Comparison of ENCODE assay signal across 8 cellular contexts in the genomic region with DNA sequence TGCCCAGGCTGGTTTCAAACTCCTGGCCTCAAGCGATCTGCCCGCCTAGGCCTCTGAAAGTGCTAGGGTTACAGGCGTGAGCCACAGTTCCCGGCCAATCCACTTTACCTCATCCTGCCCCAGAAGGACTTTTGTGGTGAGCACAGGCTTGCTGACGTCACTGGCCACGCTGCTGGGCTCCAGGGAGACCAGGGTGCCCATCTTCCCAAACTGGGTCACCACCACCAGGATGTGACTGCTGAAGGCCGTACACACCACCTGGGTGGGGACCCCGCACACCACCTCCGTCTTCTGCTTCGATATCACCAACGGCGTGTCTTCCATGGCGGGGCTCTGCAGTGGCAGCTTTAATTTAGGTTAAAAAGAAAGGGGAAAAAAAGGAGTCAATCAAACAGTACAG. TPM values are rescaled to one million over a fixed set of nuclear protein-coding genes. Genes with fewer than 3 reads are reported as not detected.
DNase-seq lines count a peak whose midpoint lies in the region; ATAC-seq and TF ChIP-seq lines count a peak whose summit lies in the region.

No MANE protein-coding gene starts in this region.

- CTCF ChIA-PET in AG04450 (lab: Charles Lee): no interaction called here

- DNase-seq in AG04450 (ENCODE audit: low read depth, low spot score): no peak
- DNase-seq in HT1080 (ENCODE audit: low read depth): peak; percentile 72
- no peak for DNase-seq in activated T-cell treated with anti-CD3 and anti-CD28 coated beads, Interleukin-2, amount 50 U/mL, for 4 hours
- no peak for DNase-seq in right atrium auricular region (ENCODE audit: low spot score)
- peak; percentile 61 for DNase-seq in stimulated activated CD8-positive, alpha-beta memory T cell treated with anti-CD3 and anti-CD28 coated beads, Interleukin-4, amount 100 ng/mL, for 48 hours
- no peak for DNase-seq in NCI-H1092 (lab: John Stamatoyannopoulos, UW)
- no peak for DNase-seq in dermis blood vessel endothelial cell

- H3K9me3 ChIP-seq in AG04450 (ENCODE audit: control insufficient read depth, insufficient read depth, low read length): no peaks in the 10 kb centered on the region; the same call in 1 of the 2 replicates
- H3K9me3 ChIP-seq in right atrium auricular region: no peaks in the 10 kb centered on the region

- H3K27me3 ChIP-seq in AG04450 (ENCODE audit: control insufficient read depth, insufficient read depth, low read length): no peaks in the 10 kb centered on the region
- no peaks in the 10 kb centered on the region for H3K27me3 ChIP-seq in right atrium auricular region

- H3K36me3 ChIP-seq in right atrium auricular region: peaks cover 14% of the 10 kb centered on the region

- peaks cover 3 to 36% of the 10 kb centered on the region in 2 donors for H3K4me1 ChIP-seq in right atrium auricular region

- peaks cover 35% of the 10 kb centered on the region for H3K4me1 Mint-ChIP-seq in activated T-cell treated with anti-CD3 and anti-CD28 coated beads, Interleukin-2, amount 50 U/mL, for 4 hours (ENCODE audit: low read depth)

- H3K36me3 Mint-ChIP-seq in activated T-cell treated with anti-CD3 and anti-CD28 coated beads, Interleukin-2, amount 50 U/mL, for 4 hours (ENCODE audit: insufficient read depth): peaks cover 3% of the 10 kb centered on the region

- POLR2A ChIA-PET in AG04450 (lab: Yijun Ruan, JAX): no interaction called here

- H3K27me3 Mint-ChIP-seq in activated T-cell treated with anti-CD3 and anti-CD28 coated beads, Interleukin-2, amount 50 U/mL, for 4 hours (ENCODE audit: low read depth): no peaks in the 10 kb centered on the region

- H3K4me3 Mint-ChIP-seq in activated T-cell treated with anti-CD3 and anti-CD28 coated beads, Interleukin-2, amount 50 U/mL, for 4 hours: peak overlapping the region; percentile 90

- H3K27ac ChIP-seq in AG04450 (ENCODE audit: low read depth, low read length) (peak overlapping the region; percentile 94), right atrium auricular region (peak overlapping the region; percentile 92 to 94)

- TF ChIP-seq CTCF in AG04450 (IDR thresholded peaks at IDR 0.05; ENCODE audit: low read depth, low read length): no peak
- no peak for TF ChIP-seq CTCF in right atrium auricular region (IDR thresholded peaks at IDR 0.05)

- H3K9me3 Mint-ChIP-seq in activated T-cell treated with anti-CD3 and anti-CD28 coated beads, Interleukin-2, amount 50 U/mL, for 4 hours: no peaks in the 10 kb centered on the region

- peak overlapping the region; percentile 87 for H3K4me3 ChIP-seq in AG04450 (ENCODE audit: low read depth, low read length)
- peak overlapping the region; percentile 73 to 81 for H3K4me3 ChIP-seq in right atrium auricular region

- ATAC-seq in activated T-cell treated with anti-CD3 and anti-CD28 coated beads, Interleukin-2, amount 50 U/mL, for 4 hours: no peak
- no peak for ATAC-seq in HG03565 (IDR thresholded peaks at IDR 0.05; ENCODE audit: unreplicated experiment)

RNA-seq across cellular contexts. Expression of gene PSMG3, which starts 0.8 kb away (rescaled TPM):
- 31.1 and 33.4 TPM in 2 replicates for polyA plus RNA-seq in AG04450 (2011; rRNA removed)
- 11.4 and 14.8 TPM in 2 replicates for polyA minus RNA-seq in AG04450 (2011; rRNA and poly(A)+ RNA removed)
- total RNA-seq in HT1080 (2014; rRNA removed; shearing (Covaris generic)): 72.1 and 97.7 TPM in 2 replicates
- 57.8 and 71.6 TPM in 2 replicates for polyA plus RNA-seq in HT1080 (2015; cell fraction: cytosol; rRNA removed)
- polyA plus RNA-seq in HT1080 (2015; cell fraction: nucleus; rRNA removed): 47.0 and 55.2 TPM in 2 replicates
- 10 to 100 TPM; 75.8 to 82.5 (median 82.5) TPM for total RNA-seq in activated T-cell treated with anti-CD3 and anti-CD28 coated beads, Interleukin-2, amount 50 U/mL, for 4 hours
- total RNA-seq in right atrium auricular region: 10 to 100 TPM; 21.5 to 22.3 TPM
- 12.6 and 20.1 TPM in 2 replicates for total RNA-seq in dermis blood vessel endothelial cell

RNA-seq across cellular contexts. Expression of gene TMEM184A, which starts 13.0 kb away (rescaled TPM):
- 0.36 and 0.56 TPM in 2 replicates for polyA plus RNA-seq in AG04450 (2011; rRNA removed)
- 0.23 and 0.91 TPM in 2 replicates for polyA minus RNA-seq in AG04450 (2011; rRNA and poly(A)+ RNA removed)
- 1.1 and 1.5 TPM in 2 replicates for total RNA-seq in HT1080 (2014; rRNA removed; shearing (Covaris generic))
- polyA plus RNA-seq in HT1080 (2015; cell fraction: cytosol; rRNA removed): 1.5 and 2.3 TPM in 2 replicates
- 7.8 and 8.4 TPM in 2 replicates for polyA plus RNA-seq in HT1080 (2015; cell fraction: nucleus; rRNA removed)
- under 1 TPM; 0.11 to 0.19 (median 0.15) TPM for total RNA-seq in activated T-cell treated with anti-CD3 and anti-CD28 coated beads, Interleukin-2, amount 50 U/mL, for 4 hours
- total RNA-seq in right atrium auricular region (under 1 TPM in 1 of 2 donors, not detected in 1; 0.28 TPM), dermis blood vessel endothelial cell (under 0.01 and 0.05 TPM in 2 replicates)

RNA-seq across cellular contexts. Expression of gene MAFK, which starts 38.5 kb away (rescaled TPM):
- 4.5 and 8.3 TPM in 2 replicates for polyA plus RNA-seq in AG04450 (2011; rRNA removed)
- polyA minus RNA-seq in AG04450 (2011; rRNA and poly(A)+ RNA removed): 4.2 and 4.8 TPM in 2 replicates
- 20.9 and 21.9 TPM in 2 replicates for total RNA-seq in HT1080 (2014; rRNA removed; shearing (Covaris generic))
- polyA plus RNA-seq in HT1080 (2015; cell fraction: cytosol; rRNA removed): 26.5 and 30.4 TPM in 2 replicates
- 92.4 and 92.7 TPM in 2 replicates for polyA plus RNA-seq in HT1080 (2015; cell fraction: nucleus; rRNA removed)
- 10 to 100 TPM; 77.6 to 79.5 (median 78.2) TPM for total RNA-seq in activated T-cell treated with anti-CD3 and anti-CD28 coated beads, Interleukin-2, amount 50 U/mL, for 4 hours
- total RNA-seq in right atrium auricular region (10 to 100 TPM; 29.6 to 70.9 TPM), dermis blood vessel endothelial cell (34.7 and 42.9 TPM in 2 replicates)

Comparison
In these comparisons a context has a peak if more than half of its experiments do, and no peak if none do; other contexts are left out.
1. DNase-seq: peak in HT1080 (single experiment) and stimulated activated CD8-positive, alpha-beta memory T cell treated with anti-CD3 and anti-CD28 coated beads, Interleukin-4, amount 100 ng/mL, for 48 hours (single experiment); none in AG04450 (single experiment), activated T-cell treated with anti-CD3 and anti-CD28 coated beads, Interleukin-2, amount 50 U/mL, for 4 hours (single experiment), right atrium auricular region (single experiment), NCI-H1092 (single experiment) and dermis blood vessel endothelial cell (single experiment).